Comparison of ENCODE assay signal across 16 cellular contexts in genomic region chr2:132515010-132515409, GRCh38.
"Had no signal": no experiment of that assay in that cellular context is flagged by ENCODE, and none has a peak within 500 bp of the region (broad histone marks: within the 10 kb centered on the region; RNA-seq: fewer than 3 reads in every experiment).

No MANE protein-coding gene starts in this region.

- ATAC-seq: activated naive CD8-positive, alpha-beta T cell treated with anti-CD3 and anti-CD28 coated beads, Interleukin-2, amount 50 U/mL, for 24 hours; heart left ventricle; right cardiac atrium had no signal

- H3K4me1 ChIP-seq: colonic mucosa, heart left ventricle, left ventricle myocardium inferior, tibial nerve, uterus had no signal

- H3K27ac ChIP-seq: colonic mucosa, heart left ventricle, left ventricle myocardium inferior, tibial nerve, uterus had no signal

- H3K36me3 ChIP-seq: colonic mucosa, heart left ventricle, left ventricle myocardium inferior, tibial nerve, uterus had no signal

- H3K9me3 ChIP-seq: colonic mucosa, tibial nerve, uterus had no signal

- H3K27me3 ChIP-seq: colonic mucosa, tibial nerve, uterus had no signal

- DNase-seq: activated CD4-positive, alpha-beta T cell treated with anti-CD3 and anti-CD28 coated beads, Interleukin-2, amount 50 U/mL, for 1 hour; activated CD4-positive, CD25-positive, alpha-beta regulatory T cell treated with anti-CD3 and anti-CD28 coated beads, Interleukin-2, amount 50 U/mL, for 72 hours; activated CD8-positive, alpha-beta memory T cell treated with anti-CD3 and anti-CD28 coated beads, Interleukin-2, amount 50 U/mL, for 48 hours; activated effector memory CD4-positive, alpha-beta T cell treated with Interleukin-2 at 50 U/mL for 16 hours; activated naive CD4-positive, alpha-beta T cell treated with anti-CD3 and anti-CD28 coated beads, Interleukin-2, amount 10 ng/mL, durations not matched to agents 7 days and 5 days; activated naive CD8-positive, alpha-beta T cell treated with anti-CD3 and anti-CD28 coated beads, Interleukin-2, amount 50 U/mL, for 24 hours; activated T-cell treated with anti-CD3 and anti-CD28 coated beads, Interleukin-2, amount 50 U/mL, for 48 hours; aorta; colonic mucosa; heart left ventricle; left ventricle myocardium inferior; mammary epithelial cell; stimulated activated CD4-positive, alpha-beta T cell treated with anti-CD3 and anti-CD28 coated beads, Interleukin-2, amount 100 ng/mL, for 24 hours; uterus had no signal

- H3K4me3 ChIP-seq: colonic mucosa, heart left ventricle, left ventricle myocardium inferior, tibial nerve, uterus had no signal
